Comparison of ENCODE assay signal across 27 cellular contexts in the genomic region with DNA sequence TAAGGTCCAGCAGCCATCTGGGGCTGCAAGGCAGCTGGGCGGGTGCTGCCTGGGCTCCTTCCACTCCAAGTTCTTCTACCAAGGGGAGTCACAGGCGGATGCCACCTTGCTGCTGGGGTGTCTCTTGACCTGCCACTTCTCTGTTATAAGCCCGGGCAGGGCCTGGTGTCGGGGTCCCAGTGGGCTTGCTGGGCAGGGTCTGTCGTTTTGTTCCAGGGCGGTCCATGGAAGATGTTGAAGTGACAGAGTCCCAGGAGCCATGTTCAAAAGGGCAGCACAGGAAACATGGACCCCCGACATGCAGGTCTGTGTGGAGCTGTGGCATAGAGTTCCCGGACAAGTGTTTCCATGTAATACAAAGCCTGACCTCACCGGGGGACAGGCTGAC.
"Had no signal": no experiment of that assay in that cellular context is flagged by ENCODE, and none has a peak within 500 bp of the region (broad histone marks: within the 10 kb centered on the region; RNA-seq: fewer than 3 reads in every experiment).

No MANE protein-coding gene starts in this region.

- H3K27ac ChIP-seq: coronary artery, esophagus squamous epithelium, heart right ventricle, neural progenitor cell, ovary, psoas muscle, testis, tibial artery had no signal

- H3K9me3 ChIP-seq: ovary, psoas muscle, testis, tibial artery had no signal

- DNase-seq: dermis blood vessel endothelial cell; effector memory CD4-positive, alpha-beta T cell; erythroblast; esophagus squamous epithelium; foreskin melanocyte; glutamatergic neuron; heart right ventricle; hypothalamus; kidney; mesenchymal stem cell; midbrain; naive thymus-derived CD4-positive, alpha-beta T cell; nucleus accumbens; ovary; psoas muscle; stimulated activated CD4-positive, alpha-beta T cell treated with anti-CD3 and anti-CD28 coated beads, Interleukin-2, amount 100 ng/mL, for 24 hours; stimulated activated CD4-positive, alpha-beta T cell treated with anti-CD3 and anti-CD28 coated beads, Interleukin-4, amount 100 ng/mL, for 4 hours; stimulated activated naive CD8-positive, alpha-beta T cell treated with anti-CD3 and anti-CD28 coated beads, Interleukin-15, Interleukin-2, amounts not matched to agents 100 U/mL and 50 U/mL, for 24 hours; substantia nigra; testis; tibial artery had no signal

- H3K36me3 ChIP-seq: esophagus squamous epithelium, heart right ventricle, neural progenitor cell, ovary, tibial artery had no signal

- H3K4me1 ChIP-seq: esophagus squamous epithelium, heart right ventricle, neural progenitor cell, psoas muscle, testis had no signal

- H3K27me3 ChIP-seq: neural progenitor cell, ovary, testis had no signal

- ATAC-seq: left lobe of liver; naive thymus-derived CD4-positive, alpha-beta T cell; psoas muscle; sciatic nerve; stimulated activated memory B cell treated with anti-CD40 and anti-IgM and Interleukin-4, amounts not matched to agents 10 μg/mL and 1 μg/mL and 100 μg/mL, for 72 hours; stimulated activated naive CD8-positive, alpha-beta T cell treated with anti-CD3 and anti-CD28 coated beads, Interleukin-15, Interleukin-2, amounts not matched to agents 100 U/mL and 50 U/mL, for 24 hours had no signal

- H3K4me3 ChIP-seq: coronary artery, esophagus squamous epithelium, heart right ventricle, neural progenitor cell, ovary, psoas muscle, smooth muscle cell, testis, tibial artery had no signal
